In genomic region chr3:13008114-13008995, GRCh38 we compare ENCODE assay signal across 1 cellular context.
TF ChIP-seq lines count a peak whose summit lies in the region.

No MANE protein-coding gene starts in this region.

TF ChIP-seq in H1, 55 proteins besides CTCF, POLR2A, EP300 and RAD21:
- TF ChIP-seq KDM1A (IDR thresholded peaks at IDR 0.05; ENCODE audit: borderline replicate concordance, low read length) = no peak
- TF ChIP-seq CBX8 (IDR thresholded peaks at IDR 0.05; ENCODE audit: borderline replicate concordance, low read depth, low read length) = no peak
- no peak for TF ChIP-seq ZNF274 (IDR thresholded peaks at IDR 0.05; ENCODE audit: borderline replicate concordance, extremely low read depth, low read length)
